Comparison of ENCODE assay signal across 9 cellular contexts in the genomic region with DNA sequence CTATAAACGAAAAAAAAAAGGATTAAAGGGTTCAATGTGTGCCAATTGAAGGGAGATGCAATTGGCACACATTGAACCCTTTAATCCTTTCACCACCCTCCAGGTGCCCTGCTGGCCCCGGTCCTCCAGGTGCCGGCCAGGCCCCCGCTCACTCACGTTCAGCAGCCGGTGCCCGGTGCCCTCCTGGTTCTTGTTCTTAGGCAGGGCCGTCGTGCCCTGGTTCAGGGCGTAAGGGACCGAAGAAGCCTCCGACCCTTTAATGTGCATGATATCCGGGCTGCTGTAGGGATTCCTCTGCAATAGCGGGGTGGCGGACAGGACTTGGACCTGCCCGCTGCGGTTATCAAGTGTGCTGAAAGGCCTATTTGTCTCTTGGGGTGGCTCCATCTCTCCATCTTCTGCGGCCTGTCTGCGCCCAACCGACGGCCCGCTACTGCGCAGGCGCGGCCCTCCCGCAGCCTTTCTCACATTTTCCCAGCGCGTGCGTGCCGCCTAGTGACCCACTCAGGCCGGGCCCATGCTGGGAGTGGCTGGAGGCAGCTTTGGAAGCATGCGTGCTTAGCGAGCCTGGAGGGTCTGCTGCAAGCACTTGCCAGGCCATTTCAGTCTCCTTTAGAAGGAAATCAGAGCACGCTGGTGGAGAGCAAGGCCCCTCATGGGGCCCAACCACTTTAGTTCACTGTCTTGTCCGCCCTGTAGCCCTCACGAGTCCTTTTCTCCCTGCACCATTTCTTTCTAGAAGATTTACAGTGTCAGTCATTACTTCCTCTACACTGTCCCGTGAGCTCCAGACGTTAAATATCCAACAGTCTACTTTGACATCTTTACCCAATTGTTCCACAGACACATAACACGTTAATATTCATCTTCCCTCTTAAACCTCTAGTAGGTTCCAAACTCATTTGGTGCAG. TPM values are rescaled to one million over a fixed set of nuclear protein-coding genes. Genes with fewer than 3 reads are reported as not detected.
DNase-seq lines count a peak whose midpoint lies in the region; ATAC-seq and TF ChIP-seq lines count a peak whose summit lies in the region.
"Had no signal": no experiment of that assay in that cellular context is flagged by ENCODE, and none has a peak within 500 bp of the region (broad histone marks: within the 10 kb centered on the region; RNA-seq: fewer than 3 reads in every experiment).

No MANE protein-coding gene starts in this region.

- H3K9me3 Mint-ChIP-seq in activated CD4-positive, alpha-beta T cell treated with anti-CD3 and anti-CD28 coated beads for 36 hours (ENCODE audit: low read depth) = no peaks in the 10 kb centered on the region
- H3K9me3 Mint-ChIP-seq in activated CD4-positive, alpha-beta T cell treated with anti-CD3 and anti-CD28 coated beads, Interleukin-2, amount 10 ng/mL, durations not matched to agents 24 days and 14 days = peaks cover 6% of the 10 kb centered on the region

- CTCF ChIA-PET in activated CD4-positive, alpha-beta T cell treated with anti-CD3 and anti-CD28 coated beads for 36 hours (lab: Charles Lee) = no interaction called here

- POLR2A ChIA-PET in activated CD4-positive, alpha-beta T cell treated with anti-CD3 and anti-CD28 coated beads for 36 hours (lab: Charles Lee) = interaction anchor here (0.7 kb wide), 1 partner anchor 332 kb away, joined by 3 read pairs; no protein-coding TSS in a partner anchor

- no peak for ATAC-seq in activated CD4-positive, alpha-beta T cell treated with anti-CD3 and anti-CD28 coated beads for 36 hours
- ATAC-seq in left lobe of liver = peak; percentile 51
- peak; percentile 96 for ATAC-seq in upper lobe of right lung

- H3K4me1 Mint-ChIP-seq in activated CD4-positive, alpha-beta T cell treated with anti-CD3 and anti-CD28 coated beads for 36 hours = no peaks in the 10 kb centered on the region
- H3K4me1 Mint-ChIP-seq in activated CD4-positive, alpha-beta T cell treated with anti-CD3 and anti-CD28 coated beads, Interleukin-2, amount 10 ng/mL, durations not matched to agents 24 days and 14 days = no peaks in the 10 kb centered on the region

- no peaks in the 10 kb centered on the region for H3K27me3 ChIP-seq in upper lobe of right lung
- H3K27me3 ChIP-seq: BLaER1 treated with 17β-estradiol and CSF1 and Interleukin-3, amounts not matched to agents 10 nM and 100 nM had no signal

- DNase-seq in activated CD4-positive, alpha-beta T cell treated with anti-CD3 and anti-CD28 coated beads for 36 hours = peak; percentile 23
- no peak for DNase-seq in activated CD4-positive, alpha-beta T cell treated with anti-CD3 and anti-CD28 coated beads, Interleukin-2, amount 10 ng/mL, durations not matched to agents 24 days and 14 days
- DNase-seq in caudate nucleus (lab: John Stamatoyannopoulos, UW) (peak in 36 of 61 donors; percentile 1 to 35 (median 10)), left lobe of liver (ENCODE audit: low spot score) (peak; percentile 48), upper lobe of right lung (peak; percentile 90), NCI-H187 (lab: John Stamatoyannopoulos, UW) (no peak), NCI-H1105 (lab: John Stamatoyannopoulos, UW) (no peak), NAMALWA (ENCODE audit: low spot score) (no peak)

- H3K27ac Mint-ChIP-seq in activated CD4-positive, alpha-beta T cell treated with anti-CD3 and anti-CD28 coated beads for 36 hours = no peak overlapping the region
- no peak overlapping the region for H3K27ac Mint-ChIP-seq in activated CD4-positive, alpha-beta T cell treated with anti-CD3 and anti-CD28 coated beads, Interleukin-2, amount 10 ng/mL, durations not matched to agents 24 days and 14 days

- peak; percentile 45 for TF ChIP-seq CTCF in upper lobe of right lung (IDR thresholded peaks at IDR 0.05)

- H3K27ac ChIP-seq in caudate nucleus (ENCODE audit: low read depth, low read length) = no peak overlapping the region
- peak overlapping the region; percentile 24 for H3K27ac ChIP-seq in upper lobe of right lung
- H3K27ac ChIP-seq: BLaER1 treated with 17β-estradiol and CSF1 and Interleukin-3, amounts not matched to agents 10 nM and 100 nM had no signal

- H3K36me3 ChIP-seq in upper lobe of right lung = no peaks in the 10 kb centered on the region

- peak overlapping the region; percentile 25 for H3K4me3 ChIP-seq in upper lobe of right lung
- H3K4me3 ChIP-seq: BLaER1 treated with 17β-estradiol and CSF1 and Interleukin-3, amounts not matched to agents 10 nM and 100 nM had no signal

- H3K4me3 Mint-ChIP-seq in activated CD4-positive, alpha-beta T cell treated with anti-CD3 and anti-CD28 coated beads for 36 hours = no peak overlapping the region
- no peak overlapping the region for H3K4me3 Mint-ChIP-seq in activated CD4-positive, alpha-beta T cell treated with anti-CD3 and anti-CD28 coated beads, Interleukin-2, amount 10 ng/mL, durations not matched to agents 24 days and 14 days

- H3K9me3 ChIP-seq in upper lobe of right lung = no peaks in the 10 kb centered on the region

- intact Hi-C loops in activated CD4-positive, alpha-beta T cell treated with anti-CD3 and anti-CD28 coated beads for 36 hours (cut with DNase I, micrococcal nuclease) = no loop called here
- intact Hi-C loops in activated CD4-positive, alpha-beta T cell treated with anti-CD3 and anti-CD28 coated beads, Interleukin-2, amount 10 ng/mL, durations not matched to agents 24 days and 14 days (cut with micrococcal nuclease) = no loop called here
- intact Hi-C loops in upper lobe of right lung (cut with DNase I) = no loop called here

- H3K36me3 Mint-ChIP-seq in activated CD4-positive, alpha-beta T cell treated with anti-CD3 and anti-CD28 coated beads for 36 hours (ENCODE audit: low read depth) = no peaks in the 10 kb centered on the region
- no peaks in the 10 kb centered on the region for H3K36me3 Mint-ChIP-seq in activated CD4-positive, alpha-beta T cell treated with anti-CD3 and anti-CD28 coated beads, Interleukin-2, amount 10 ng/mL, durations not matched to agents 24 days and 14 days (ENCODE audit: low read depth)

- no peaks in the 10 kb centered on the region for H3K27me3 Mint-ChIP-seq in activated CD4-positive, alpha-beta T cell treated with anti-CD3 and anti-CD28 coated beads for 36 hours
- peaks cover 15% of the 10 kb centered on the region for H3K27me3 Mint-ChIP-seq in activated CD4-positive, alpha-beta T cell treated with anti-CD3 and anti-CD28 coated beads, Interleukin-2, amount 10 ng/mL, durations not matched to agents 24 days and 14 days

- H3K4me1 ChIP-seq in upper lobe of right lung = peaks cover 8% of the 10 kb centered on the region
- H3K4me1 ChIP-seq: BLaER1 treated with 17β-estradiol and CSF1 and Interleukin-3, amounts not matched to agents 10 nM and 100 nM had no signal

RNA-seq across cellular contexts. Expression of a gene that starts 24.3 kb away (rescaled TPM):
- total RNA-seq in activated CD4-positive, alpha-beta T cell treated with anti-CD3 and anti-CD28 coated beads for 36 hours = 10 to 100 TPM; 11.5 to 12.5 TPM
- 18.1 and 18.8 TPM in 2 replicates for total RNA-seq in activated CD4-positive, alpha-beta T cell treated with anti-CD3 and anti-CD28 coated beads, Interleukin-2, amount 10 ng/mL, durations not matched to agents 24 days and 14 days
- 2.0 TPM for total RNA-seq in left lobe of liver
- total RNA-seq in upper lobe of right lung = 13.7 TPM

Comparison
In these comparisons a context has a peak if more than half of its experiments do, and no peak if none do; other contexts are left out.
1. DNase-seq: peak in activated CD4-positive, alpha-beta T cell treated with anti-CD3 and anti-CD28 coated beads for 36 hours (single experiment), caudate nucleus (36 of 61), left lobe of liver (single experiment) and upper lobe of right lung (single experiment); none in activated CD4-positive, alpha-beta T cell treated with anti-CD3 and anti-CD28 coated beads, Interleukin-2, amount 10 ng/mL, durations not matched to agents 24 days and 14 days (single experiment), NCI-H187 (0 of 2), NCI-H1105 (single experiment) and NAMALWA (single experiment).